20 cellular contexts compared by ENCODE assay signal in the genomic region with DNA sequence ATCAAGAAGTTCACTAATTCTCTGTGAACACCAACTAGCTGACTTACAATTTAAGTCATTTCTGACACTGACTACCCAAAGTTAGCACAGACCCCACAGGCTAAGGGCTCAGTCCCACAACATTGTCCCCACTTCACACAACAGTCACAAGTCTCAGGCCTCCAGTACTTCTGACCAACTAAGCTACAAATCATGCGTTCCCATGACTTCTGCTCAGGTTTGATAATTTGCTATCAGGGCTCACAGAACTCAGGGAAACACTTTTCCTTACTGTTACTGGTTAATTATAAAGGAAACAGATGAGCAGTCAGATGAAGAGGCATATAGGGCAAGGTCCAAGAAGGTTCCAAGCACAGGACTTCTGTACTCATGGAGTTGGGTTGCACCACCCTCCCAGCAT.
DNase-seq lines count a peak whose midpoint lies in the region; ATAC-seq, FAIRE-seq and TF ChIP-seq lines count a peak whose summit lies in the region.
"Had no signal": no experiment of that assay in that cellular context is flagged by ENCODE, and none has a peak within 500 bp of the region (broad histone marks: within the 10 kb centered on the region; RNA-seq: fewer than 3 reads in every experiment).

No MANE protein-coding gene starts in this region.

- H3K27ac ChIP-seq in BLaER1 (no peak overlapping the region), K562 (ENCODE audit: extremely low read depth, low read depth, low read length) (no peak overlapping the region), hepatocyte (peak overlapping the region; percentile 47)
- H3K27ac ChIP-seq: C4-2B had no signal

- no TSS peak for BruUV-seq in K562 (replicated peaks; lab: Mats Ljungman, UMichigan)

- CTCF ChIA-PET in K562 (lab: Yijun Ruan, JAX; ENCODE audit: low intra/inter-chr PET ratio) = no interaction called here
- CTCF ChIA-PET in activated CD4-positive, alpha-beta T cell treated with anti-CD3 and anti-CD28 coated beads, Interleukin-2, amount 10 ng/mL, durations not matched to agents 7 days and 5 days (lab: Charles Lee) = no interaction called here

- H3K27me3 ChIP-seq in BLaER1 (no peaks in the 10 kb centered on the region), K562 (ENCODE audit: control insufficient read depth in 2 of 2, insufficient read depth in 2 of 2, low read length in 2 of 2) (peaks cover 9 to 26% of the 10 kb centered on the region in 2 experiments; a peak in 4 of 5 replicates), hepatocyte (no peaks in the 10 kb centered on the region)

- no peak overlapping the region for H3K9ac ChIP-seq in BLaER1
- no peak overlapping the region for H3K9ac ChIP-seq in K562 (ENCODE audit: insufficient read depth in 1 of 2, low read depth in 2 of 2, low read length in 2 of 2)

- H3K4me1 ChIP-seq in BLaER1 (peaks cover 36% of the 10 kb centered on the region), K562 (replicated peaks in 1 of 2; ENCODE audit: control insufficient read depth in 2 of 2, insufficient read depth in 2 of 2, low read length in 2 of 2) (peaks cover 0 to 12% of the 10 kb centered on the region in 2 experiments; a peak in 2 of 5 replicates), hepatocyte (ENCODE audit: insufficient read depth) (no peaks in the 10 kb centered on the region)
- H3K4me1 ChIP-seq: HAP-1 had no signal

- H3K9me3 Mint-ChIP-seq in activated CD4-positive, alpha-beta T cell treated with anti-CD3 and anti-CD28 coated beads, Interleukin-2, amount 10 ng/mL, durations not matched to agents 24 days and 14 days = no peaks in the 10 kb centered on the region
- H3K9me3 Mint-ChIP-seq in activated CD4-positive, alpha-beta T cell treated with anti-CD3 and anti-CD28 coated beads, Interleukin-2, amount 10 ng/mL, durations not matched to agents 7 days and 5 days = no peaks in the 10 kb centered on the region
- H3K9me3 Mint-ChIP-seq: CD8-positive, alpha-beta T cell had no signal

- peak overlapping the region; percentile 71; the same call in 1 of the 2 replicates for H3K4me2 ChIP-seq in BLaER1
- no peak overlapping the region for H3K4me2 ChIP-seq in K562 (ENCODE audit: insufficient read depth, low read length)
- H3K4me2 ChIP-seq in hepatocyte = no peak overlapping the region

- H3K4me3 ChIP-seq in BLaER1 (no peak overlapping the region), K562 (no peak overlapping the region), hepatocyte (no peak overlapping the region)
- H3K4me3 ChIP-seq: GM12878, HAP-1 had no signal

- H3K36me3 Mint-ChIP-seq in activated CD4-positive, alpha-beta T cell treated with anti-CD3 and anti-CD28 coated beads, Interleukin-2, amount 10 ng/mL, durations not matched to agents 24 days and 14 days (ENCODE audit: low read depth) = no peaks in the 10 kb centered on the region
- no peaks in the 10 kb centered on the region for H3K36me3 Mint-ChIP-seq in activated CD4-positive, alpha-beta T cell treated with anti-CD3 and anti-CD28 coated beads, Interleukin-2, amount 10 ng/mL, durations not matched to agents 7 days and 5 days (ENCODE audit: low read depth)
- H3K36me3 Mint-ChIP-seq: CD8-positive, alpha-beta T cell had no signal

- no peaks in the 10 kb centered on the region for H3K4me1 Mint-ChIP-seq in activated CD4-positive, alpha-beta T cell treated with anti-CD3 and anti-CD28 coated beads, Interleukin-2, amount 10 ng/mL, durations not matched to agents 24 days and 14 days
- H3K4me1 Mint-ChIP-seq in activated CD4-positive, alpha-beta T cell treated with anti-CD3 and anti-CD28 coated beads, Interleukin-2, amount 10 ng/mL, durations not matched to agents 7 days and 5 days = no peaks in the 10 kb centered on the region
- H3K4me1 Mint-ChIP-seq: B cell, IgD-negative memory B cell had no signal

- H3K9me1 ChIP-seq in K562 (ENCODE audit: control insufficient read depth, insufficient read depth, low read length) = no peaks in the 10 kb centered on the region

- H3K79me2 ChIP-seq in K562 (ENCODE audit: control insufficient read depth, insufficient read depth, low read length) (no peaks in the 10 kb centered on the region), hepatocyte (no peaks in the 10 kb centered on the region)

- no peak overlapping the region for H3K4me3 Mint-ChIP-seq in activated CD4-positive, alpha-beta T cell treated with anti-CD3 and anti-CD28 coated beads, Interleukin-2, amount 10 ng/mL, durations not matched to agents 24 days and 14 days
- no peak overlapping the region for H3K4me3 Mint-ChIP-seq in activated CD4-positive, alpha-beta T cell treated with anti-CD3 and anti-CD28 coated beads, Interleukin-2, amount 10 ng/mL, durations not matched to agents 7 days and 5 days
- H3K4me3 Mint-ChIP-seq: B cell; CD8-positive, alpha-beta T cell; IgD-negative memory B cell had no signal

- no peak overlapping the region for H3K27ac Mint-ChIP-seq in activated CD4-positive, alpha-beta T cell treated with anti-CD3 and anti-CD28 coated beads, Interleukin-2, amount 10 ng/mL, durations not matched to agents 24 days and 14 days
- H3K27ac Mint-ChIP-seq in activated CD4-positive, alpha-beta T cell treated with anti-CD3 and anti-CD28 coated beads, Interleukin-2, amount 10 ng/mL, durations not matched to agents 7 days and 5 days = no peak overlapping the region
- H3K27ac Mint-ChIP-seq: B cell; CD8-positive, alpha-beta T cell; IgD-negative memory B cell had no signal

- H2AFZ ChIP-seq in K562 (ENCODE audit: low read depth, low read length) (no peak overlapping the region), hepatocyte (no peak overlapping the region)

- no peak for TF ChIP-seq POLR2A in K562 (conservative IDR thresholded peaks at IDR 0.05)

- H4K20me1 ChIP-seq in BLaER1 = no peaks in the 10 kb centered on the region
- no peaks in the 10 kb centered on the region for H4K20me1 ChIP-seq in K562 (replicated peaks; ENCODE audit: control insufficient read depth, insufficient read depth, low read length)
- no peaks in the 10 kb centered on the region for H4K20me1 ChIP-seq in hepatocyte (ENCODE audit: insufficient read depth, poor library complexity, severe bottlenecking)

- TF ChIP-seq EP300 in K562 (IDR thresholded peaks at IDR 0.05; ENCODE audit: low read length) = peak; percentile 70

- FAIRE-seq in K562 (lab: Jason Lieb, UNC) = no peak
- FAIRE-seq: H1, HepG2 had no signal

- intact Hi-C loops in K562 (cut with micrococcal nuclease) = no loop called here
- intact Hi-C loops in activated CD4-positive, alpha-beta T cell treated with anti-CD3 and anti-CD28 coated beads, Interleukin-2, amount 10 ng/mL, durations not matched to agents 24 days and 14 days (cut with micrococcal nuclease) = no loop called here

- peak; percentile 36; the same call in 2 of the 3 replicates for ATAC-seq in K562
- ATAC-seq: CD8-positive, alpha-beta T cell; GM12878; HepG2 had no signal

- TF ChIP-seq RAD21 in K562 (CRISPR knock-in tag; conservative IDR thresholded peaks at IDR 0.05 in 1 of 2, IDR thresholded peaks at IDR 0.05 in 1 of 2) = no peak

- DNase-seq in CMK (ENCODE audit: low read depth) (peak; percentile 21), K562 (ENCODE audit: extremely low read depth in 1 of 4, low spot score in 3 of 4) (peak in 1 of 4 experiments; percentile 55), hepatocyte (ENCODE audit: low spot score) (no peak), H4 (ENCODE audit: low spot score) (no peak)
- DNase-seq in activated CD4-positive, alpha-beta T cell treated with anti-CD3 and anti-CD28 coated beads, Interleukin-2, amount 10 ng/mL, durations not matched to agents 24 days and 14 days = no peak
- no peak for DNase-seq in activated CD4-positive, alpha-beta T cell treated with anti-CD3 and anti-CD28 coated beads, Interleukin-2, amount 10 ng/mL, durations not matched to agents 7 days and 5 days
- DNase-seq: CD8-positive, alpha-beta T cell; COR-L47; DMS 273 treated with DMSO at 0.1 percent for 48 hours; DMS53; DND-41; EL had no signal

- H3K27me3 Mint-ChIP-seq in activated CD4-positive, alpha-beta T cell treated with anti-CD3 and anti-CD28 coated beads, Interleukin-2, amount 10 ng/mL, durations not matched to agents 24 days and 14 days = no peaks in the 10 kb centered on the region
- H3K27me3 Mint-ChIP-seq in activated CD4-positive, alpha-beta T cell treated with anti-CD3 and anti-CD28 coated beads, Interleukin-2, amount 10 ng/mL, durations not matched to agents 7 days and 5 days = no peaks in the 10 kb centered on the region

- in situ Hi-C loops in K562 (cut with MboI) = no loop called here

- H3K36me3 ChIP-seq in BLaER1 (no peaks in the 10 kb centered on the region), K562 (ENCODE audit: control insufficient read depth, insufficient read depth, low read length) (no peaks in the 10 kb centered on the region), hepatocyte (replicated peaks; ENCODE audit: insufficient read depth, low read depth) (no peaks in the 10 kb centered on the region)
- H3K36me3 ChIP-seq: HAP-1 had no signal

- H3K9me3 ChIP-seq in BLaER1 (peaks cover 8% of the 10 kb centered on the region), K562 (replicated peaks; ENCODE audit: control insufficient read depth, insufficient read depth, low read depth, low read length) (no peaks in the 10 kb centered on the region), hepatocyte (ENCODE audit: low read depth) (no peaks in the 10 kb centered on the region)
- H3K9me3 ChIP-seq: HAP-1 had no signal

- WGBS in K562 (ENCODE audit: insufficient coverage, low coverage, missing lambda C conversion rate) = 7% methylated on average over 1 of the region's 1 CpG
- 95% methylated on average over 1 of the region's 1 CpG for WGBS in hepatocyte (ENCODE audit: low lambda C conversion rate, missing lambda C conversion rate)

- no peaks in the 10 kb centered on the region for H3K9me2 ChIP-seq in hepatocyte (replicated peaks; ENCODE audit: insufficient read depth)

- TF ChIP-seq CTCF in K562 (IDR thresholded peaks at IDR 0.05 in 2 of 3, conservative IDR thresholded peaks at IDR 0.05 in 1 of 3; ENCODE audit: insufficient read depth in 2 of 3, low read depth in 1 of 3, low read length in 3 of 3) = no peak
- no peak for TF ChIP-seq CTCF in hepatocyte (IDR thresholded peaks at IDR 0.05; ENCODE audit: poor library complexity)

- POLR2A ChIA-PET in K562 (lab: Yijun Ruan, JAX) = interaction anchor here (0.8 to 0.9 kb wide), 2 partner anchors 11 to 12 kb away, joined by 3 read pairs; no protein-coding TSS in a partner anchor
- POLR2A ChIA-PET in activated CD4-positive, alpha-beta T cell treated with anti-CD3 and anti-CD28 coated beads, Interleukin-2, amount 10 ng/mL, durations not matched to agents 7 days and 5 days (lab: Charles Lee) = no interaction called here

TF ChIP-seq in K562, 482 proteins besides CTCF, POLR2A, EP300 and RAD21 (continues in another document):
- TF ChIP-seq TRIM24 (IDR thresholded peaks at IDR 0.05) = peak; percentile 22 to 63; a peak in 2 of 4 replicates
- no peak for TF ChIP-seq ZC3H4 (CRISPR knock-in tag; IDR thresholded peaks at IDR 0.05; ENCODE audit: borderline replicate concordance)
- peak; percentile 78 for TF ChIP-seq CBFA2T2 (conservative IDR thresholded peaks at IDR 0.05)
- TF ChIP-seq DMBX1 (CRISPR knock-in tag; IDR thresholded peaks at IDR 0.05; ENCODE audit: borderline replicate concordance) = 0 out of 2 replicates have a peak, but pooled peaks have one; percentile 49
- TF ChIP-seq FOXM1 (IDR thresholded peaks at IDR 0.05; ENCODE audit: low read depth) = peak; percentile 29; the same call in 1 of the 2 replicates
- TF ChIP-seq FOXM1 (CRISPR knock-in tag; IDR thresholded peaks at IDR 0.05; ENCODE audit: low read depth) = no peak
- TF ChIP-seq ELF2 (CRISPR knock-in tag; IDR thresholded peaks at IDR 0.05) = no peak
- TF ChIP-seq NCOR1 (IDR thresholded peaks at IDR 0.05) = peak; percentile 80
